In genomic region chr9:113410207-113411158, GRCh38 we compare ENCODE assay signal across 8 cellular contexts. TPM values are rescaled to one million over a fixed set of nuclear protein-coding genes. Genes with fewer than 3 reads are reported as not detected.
A peak's percentile ranks its signal among the peaks of the same experiment; 100 is the strongest.
DNase-seq lines count a peak whose midpoint lies in the region; ATAC-seq and TF ChIP-seq lines count a peak whose summit lies in the region.

Gene C9orf43, plus strand, starts transcription at chr9:113410747. Its CDS starts 2,747 bp downstream, at chr9:113413494.
Gene POLE3, minus strand, starts transcription at chr9:113410675. Its CDS starts 382 bp downstream, at chr9:113410293.

- H4K91ac ChIP-seq in trophoblast cell (ENCODE audit: low read depth, low read length): peak within 1 kb of the TSS; percentile 97

- TF ChIP-seq EP300 in transverse colon (IDR thresholded peaks at IDR 0.05; ENCODE audit: low read depth): no peak

- no peak within 1 kb of the TSS for H2BK12ac ChIP-seq in trophoblast cell (ENCODE audit: low read length)

- in situ Hi-C loops in transverse colon (cut with MboI; ENCODE audit: low pct_ligation_motif_present in 1 of 4, low pct_unique_long_range_greater_than_20kb in 1 of 4, low sequenced_read_pairs in 3 of 4): no loop called here

- peak; percentile 60 for TF ChIP-seq POLR2A in transverse colon (IDR thresholded peaks at IDR 0.05)

- H3K9me2 ChIP-seq in SU-DHL-6 (replicated peaks; ENCODE audit: insufficient read depth, low read length): no peaks in the 10 kb centered on the region

- peak; percentile 87 to 100 (median 99) for DNase-seq in NCI-H1417 (lab: John Stamatoyannopoulos, UW)
- DNase-seq in adipocyte (ENCODE audit: low read depth): peak; percentile 99
- peak; percentile 96 for DNase-seq in cardiac septum (ENCODE audit: low spot score)
- peak; percentile 95 to 97 for DNase-seq in trophoblast cell
- peak; percentile 95 for DNase-seq in transverse colon

- TF ChIP-seq CTCF in GM12875 (IDR thresholded peaks at IDR 0.05; ENCODE audit: borderline replicate concordance, insufficient read depth, low read depth, low read length) (no peak), SU-DHL-6 (IDR thresholded peaks at IDR 0.05; ENCODE audit: insufficient read depth, low read length, poor library complexity, severe bottlenecking) (no peak), transverse colon (IDR thresholded peaks at IDR 0.05) (peak in 2 of 5 experiments; percentile 8 to 14)

- peak within 1 kb of the TSS; percentile 93 for H3K14ac ChIP-seq in trophoblast cell (ENCODE audit: low read length)

- intact Hi-C loops in cardiac septum (cut with DNase I) (loop anchor here (1.0 to 2.0 kb wide), 2 partner anchors 135 to 190 kb away; partner anchors contain the start of genes CDC26, FKBP15, PRPF4 and SLC31A1), transverse colon (cut with DNase I; ENCODE audit: low total_unique reads) (no loop called here)

- H3K4me2 ChIP-seq in SU-DHL-6 (ENCODE audit: low read depth, low read length, poor library complexity, severe bottlenecking): peak within 1 kb of the TSS; percentile 73
- peak within 1 kb of the TSS; percentile 98 for H3K4me2 ChIP-seq in trophoblast cell (ENCODE audit: low read length)

- H3K27ac ChIP-seq in SU-DHL-6 (ENCODE audit: low read depth, low read length): peak within 1 kb of the TSS; percentile 92
- H3K27ac ChIP-seq in trophoblast cell (ENCODE audit: low read depth, low read length): peak within 1 kb of the TSS; percentile 97
- H3K27ac ChIP-seq in transverse colon: peak within 1 kb of the TSS; percentile 94 to 98 (median 96)

- no peaks in the 10 kb centered on the region for H3K9me3 ChIP-seq in SU-DHL-6 (ENCODE audit: insufficient read depth, low read length)
- H3K9me3 ChIP-seq in adipocyte (ENCODE audit: control insufficient read depth, low read length): no peaks in the 10 kb centered on the region
- H3K9me3 ChIP-seq in trophoblast cell (ENCODE audit: insufficient read depth, low read depth, low read length): no peaks in the 10 kb centered on the region
- no peaks in the 10 kb centered on the region for H3K9me3 ChIP-seq in transverse colon

- peak within 1 kb of the TSS; percentile 91 for H3K4me3 ChIP-seq in GM12875 (ENCODE audit: low read depth, low read length)
- H3K4me3 ChIP-seq in SU-DHL-6 (ENCODE audit: insufficient read depth, low read length, poor library complexity, severe bottlenecking): peak within 1 kb of the TSS; percentile 88
- peak within 1 kb of the TSS; percentile 93 for H3K4me3 ChIP-seq in adipocyte (ENCODE audit: low read length)
- peak within 1 kb of the TSS; percentile 86 for H3K4me3 ChIP-seq in trophoblast cell (ENCODE audit: low read depth, low read length)
- peak within 1 kb of the TSS; percentile 49 to 95 (median 75) for H3K4me3 ChIP-seq in transverse colon

- peaks cover 19% of the 10 kb centered on the region for H3F3A ChIP-seq in SU-DHL-6 (ENCODE audit: insufficient read depth)

- H3K4ac ChIP-seq in trophoblast cell (ENCODE audit: low read depth, low read length): peak within 1 kb of the TSS; percentile 80

- WGBS in trophoblast cell (ENCODE audit: extremely low coverage, insufficient coverage, insufficient read length): no CpG with 5 or more reads among the region's 72 CpGs
- WGBS in transverse colon (ENCODE audit: low coverage in 1 of 2), 2 donors: 0 to 1% methylated on average over 24 to 71 of the region's 72 CpGs

- no peaks in the 10 kb centered on the region for H3K27me3 ChIP-seq in SU-DHL-6 (ENCODE audit: low read length)
- H3K27me3 ChIP-seq in adipocyte (replicated peaks; ENCODE audit: control insufficient read depth, insufficient read depth, low read length): no peaks in the 10 kb centered on the region
- no peaks in the 10 kb centered on the region for H3K27me3 ChIP-seq in trophoblast cell (ENCODE audit: insufficient read depth, low read length)
- no peaks in the 10 kb centered on the region for H3K27me3 ChIP-seq in transverse colon

- peak within 1 kb of the TSS; percentile 95 for H2BK120ac ChIP-seq in trophoblast cell (ENCODE audit: insufficient read depth, low read length, poor library complexity)

- H4K8ac ChIP-seq in trophoblast cell (ENCODE audit: low read depth, low read length): peak within 1 kb of the TSS; percentile 92

- peak within 1 kb of the TSS; percentile 87 for H3K18ac ChIP-seq in trophoblast cell (ENCODE audit: low read length)

- H2AFZ ChIP-seq in SU-DHL-6 (ENCODE audit: low read depth, low read length, severe bottlenecking): peak within 1 kb of the TSS; percentile 56
- peak within 1 kb of the TSS; percentile 91 for H2AFZ ChIP-seq in trophoblast cell (ENCODE audit: insufficient read depth, low read length, poor library complexity)

- H3K23ac ChIP-seq in trophoblast cell (ENCODE audit: low read length): no peak within 1 kb of the TSS

- H3K36me3 ChIP-seq in SU-DHL-6 (ENCODE audit: low read length) (peaks cover 9% of the 10 kb centered on the region; the same call in 1 of the 2 replicates), adipocyte (ENCODE audit: control insufficient read depth, insufficient read depth, low read length, severe bottlenecking) (peaks cover 15% of the 10 kb centered on the region), trophoblast cell (ENCODE audit: control insufficient read depth in 1 of 2, insufficient read depth in 2 of 2, low read length in 2 of 2) (peaks cover 4 to 18% of the 10 kb centered on the region in 2 experiments), transverse colon (peaks cover 0 to 11% (median 0%) of the 10 kb centered on the region in 4 donors)

- peak within 1 kb of the TSS; percentile 6 for H2AK5ac ChIP-seq in trophoblast cell (ENCODE audit: low read length)

- H4K12ac ChIP-seq in trophoblast cell (ENCODE audit: low read depth, low read length): peak within 1 kb of the TSS; percentile 78

- peak within 1 kb of the TSS; percentile 95 for H2BK5ac ChIP-seq in trophoblast cell (ENCODE audit: low read depth, low read length, poor library complexity)

- H3K79me2 ChIP-seq in SU-DHL-6 (ENCODE audit: insufficient read depth, low read length) (peaks cover 28% of the 10 kb centered on the region), trophoblast cell (ENCODE audit: control insufficient read depth, insufficient read depth, low read length, poor library complexity) (peaks cover 10% of the 10 kb centered on the region)

- H3K9ac ChIP-seq in SU-DHL-6 (ENCODE audit: low read length) (peak within 1 kb of the TSS; percentile 87), adipocyte (ENCODE audit: low read length) (peak within 1 kb of the TSS; percentile 97), trophoblast cell (ENCODE audit: low read length) (peak within 1 kb of the TSS; percentile 98)

- peaks cover 6% of the 10 kb centered on the region for H3K79me1 ChIP-seq in trophoblast cell (ENCODE audit: low read length)

- ATAC-seq in HG02763 (IDR thresholded peaks at IDR 0.05; ENCODE audit: unreplicated experiment): peak; percentile 89

- no peaks in the 10 kb centered on the region for H4K20me1 ChIP-seq in SU-DHL-6 (ENCODE audit: low read depth, low read length)

- H3K4me1 ChIP-seq in adipocyte (ENCODE audit: control insufficient read depth, insufficient read depth, low read length) (peaks cover 6% of the 10 kb centered on the region), trophoblast cell (ENCODE audit: control insufficient read depth in 1 of 2, insufficient read depth in 2 of 2, low read length in 2 of 2) (peaks cover 3 to 4% of the 10 kb centered on the region in 2 experiments), transverse colon (peaks cover 6 to 31% (median 13%) of the 10 kb centered on the region in 4 donors)

RNA-seq across cellular contexts. Expression of gene C9orf43, which starts in this region (rescaled TPM):
- total RNA-seq in cardiac septum (0.16 TPM), transverse colon (under 1 TPM in 1 of 4 donors, not detected in 3; 0.75 TPM)
- polyA plus RNA-seq in trophoblast cell (2013): 0.36 and 0.41 TPM in 2 replicates

RNA-seq across cellular contexts. Expression of gene POLE3, which starts in this region (rescaled TPM):
- total RNA-seq in cardiac septum: 16.9 TPM
- polyA plus RNA-seq in trophoblast cell (2013): 36.7 and 38.0 TPM in 2 replicates
- total RNA-seq in transverse colon: 10 to 100 TPM in 3 of 4 donors, 1 to 10 TPM in 1; 4.2 to 58.7 (median 24.4) TPM

Comparison
In these comparisons a context has a peak if more than half of its experiments do, and no peak if none do; other contexts are left out.
1. Peak in every context shown above with its lines: DNase-seq, ATAC-seq, H3K4me3 ChIP-seq and H3K27ac ChIP-seq.